Comparison of ENCODE assay signal across 14 cellular contexts in genomic region chr5:59238126-59238902, GRCh38.
A peak's percentile ranks its signal among the peaks of the same experiment; 100 is the strongest.
DNase-seq lines count a peak whose midpoint lies in the region; ATAC-seq and TF ChIP-seq lines count a peak whose summit lies in the region.
"Had no signal": no experiment of that assay in that cellular context is flagged by ENCODE, and none has a peak within 500 bp of the region (broad histone marks: within the 10 kb centered on the region; RNA-seq: fewer than 3 reads in every experiment).

No MANE protein-coding gene starts in this region.

- no peak overlapping the region for H3K27ac Mint-ChIP-seq in CD8-positive, alpha-beta T cell

- no peaks in the 10 kb centered on the region for H3K9me3 Mint-ChIP-seq in CD8-positive, alpha-beta T cell

- H3K4me2 ChIP-seq in MM.1S (ENCODE audit: low read depth, low read length), result no peak overlapping the region

- H3K36me3 ChIP-seq in CD8-positive, alpha-beta T cell (ENCODE audit: insufficient read depth, low read length), result no peaks in the 10 kb centered on the region
- H3K36me3 ChIP-seq in MM.1S (replicated peaks; ENCODE audit: insufficient read depth, low read length) (no peaks in the 10 kb centered on the region), left ventricle myocardium inferior (no peaks in the 10 kb centered on the region)

- DNase-seq in CD8-positive, alpha-beta T cell, result no peak
- DNase-seq in MM.1S (no peak), left ventricle myocardium inferior (no peak), retina (no peak), SKM-1 treated with dmso at 0.1 percent for 144 hours (lab: John Stamatoyannopoulos, UW; ENCODE audit: unreplicated experiment) (no peak)
- DNase-seq: Karpas-422; mucosa of descending colon; stimulated activated CD4-positive, alpha-beta T cell treated with anti-CD3 and anti-CD28 coated beads, Interleukin-2, amount 100 ng/mL, for 48 hours had no signal

- H3K4me3 Mint-ChIP-seq in CD8-positive, alpha-beta T cell, result no peak overlapping the region

- POLR2A ChIA-PET in CD8-positive, alpha-beta T cell (lab: Charles Lee), result no interaction called here

- H3K79me2 ChIP-seq in MM.1S (ENCODE audit: low read length), result no peaks in the 10 kb centered on the region

- H3K9ac ChIP-seq in MM.1S (ENCODE audit: low read length), result no peak overlapping the region

- peaks cover 3% of the 10 kb centered on the region for H3K27me3 Mint-ChIP-seq in CD8-positive, alpha-beta T cell (ENCODE audit: low read depth)

- no peaks in the 10 kb centered on the region for H3K36me3 Mint-ChIP-seq in CD8-positive, alpha-beta T cell

- no peaks in the 10 kb centered on the region for H4K20me1 ChIP-seq in MM.1S (ENCODE audit: insufficient read depth, low read length)

- H3K27me3 ChIP-seq in CD8-positive, alpha-beta T cell (ENCODE audit: insufficient read depth, low read length), result no peaks in the 10 kb centered on the region
- H3K27me3 ChIP-seq in MM.1S (replicated peaks; ENCODE audit: insufficient read depth, low read length), result no peaks in the 10 kb centered on the region
- no peaks in the 10 kb centered on the region for H3K27me3 ChIP-seq in left ventricle myocardium inferior (ENCODE audit: low read depth)

- H3K4me3 ChIP-seq in CD8-positive, alpha-beta T cell (ENCODE audit: low read depth, low read length), result no peak overlapping the region
- H3K4me3 ChIP-seq in MM.1S (ENCODE audit: low read length), result no peak overlapping the region
- H3K4me3 ChIP-seq in left ventricle myocardium inferior, result no peak overlapping the region
- H3K4me3 ChIP-seq: coronary artery, mucosa of descending colon had no signal

- no peaks in the 10 kb centered on the region for H3F3A ChIP-seq in MM.1S (ENCODE audit: insufficient read depth, low read length)

- no peaks in the 10 kb centered on the region for H3K9me2 ChIP-seq in MM.1S (replicated peaks; ENCODE audit: insufficient read depth, low read length)

- no peak overlapping the region for H2AFZ ChIP-seq in MM.1S (ENCODE audit: low read length)

- H3K4me1 ChIP-seq in CD8-positive, alpha-beta T cell (ENCODE audit: insufficient read depth, low read length), result no peaks in the 10 kb centered on the region
- H3K4me1 ChIP-seq in MM.1S (ENCODE audit: low read length) (no peaks in the 10 kb centered on the region), left ventricle myocardium inferior (peaks cover 51% of the 10 kb centered on the region)

- intact Hi-C loops in CD8-positive, alpha-beta T cell (cut with DNase I, micrococcal nuclease), result no loop called here
- intact Hi-C loops in left ventricle myocardium inferior (cut with micrococcal nuclease), result no loop called here

- ATAC-seq in CD8-positive, alpha-beta T cell, result peak; percentile 65
- ATAC-seq in GM18520 (IDR thresholded peaks at IDR 0.05; ENCODE audit: unreplicated experiment), result peak; percentile 83
- ATAC-seq in GM21786 (IDR thresholded peaks at IDR 0.05; ENCODE audit: unreplicated experiment), result peak; percentile 42
- ATAC-seq in HG03558 (IDR thresholded peaks at IDR 0.05; ENCODE audit: extremely low read depth, unreplicated experiment), result peak; percentile 92
- ATAC-seq: mucosa of descending colon, SK-N-SH treated with all-trans-retinoic acid at 6 μM for 48 hours had no signal

- H3K9me3 ChIP-seq in CD8-positive, alpha-beta T cell (ENCODE audit: low read length), result no peaks in the 10 kb centered on the region
- H3K9me3 ChIP-seq in MM.1S (replicated peaks; ENCODE audit: insufficient read depth, low read length) (no peaks in the 10 kb centered on the region), left ventricle myocardium inferior (replicated peaks) (no peaks in the 10 kb centered on the region)
- H3K9me3 ChIP-seq: mucosa of descending colon had no signal

- CTCF ChIA-PET in CD8-positive, alpha-beta T cell (lab: Charles Lee), result no interaction called here

- no peak for TF ChIP-seq CTCF in CD8-positive, alpha-beta T cell (IDR thresholded peaks at IDR 0.05)
- TF ChIP-seq CTCF in MM.1S (IDR thresholded peaks at IDR 0.05; ENCODE audit: low read length) (no peak), left ventricle myocardium inferior (IDR thresholded peaks at IDR 0.05; ENCODE audit: borderline replicate concordance) (no peak)

- no peak overlapping the region for H3K27ac ChIP-seq in CD8-positive, alpha-beta T cell (ENCODE audit: low read depth, low read length)
- H3K27ac ChIP-seq in MM.1S (ENCODE audit: low read length), result no peak overlapping the region
- H3K27ac ChIP-seq in left ventricle myocardium inferior (replicated peaks), result no peak overlapping the region
- H3K27ac ChIP-seq: C4-2B, coronary artery had no signal

- H3K4me1 Mint-ChIP-seq in CD8-positive, alpha-beta T cell (ENCODE audit: low read depth), result peaks cover 4% of the 10 kb centered on the region

Comparison
In these comparisons a context has a peak if more than half of its experiments do, and no peak if none do; other contexts are left out.
1. ATAC-seq: peak in every context shown above with its lines; median percentile 92 in HG03558; 83 in GM18520; 65 in CD8-positive, alpha-beta T cell; 42 in GM21786.